ENCODE assay signal across 16 cellular contexts in genomic region chr1:14686701-14687100, GRCh38.
DNase-seq lines count a peak whose midpoint lies in the region; ATAC-seq and TF ChIP-seq lines count a peak whose summit lies in the region.
"Had no signal": no experiment of that assay in that cellular context is flagged by ENCODE, and none has a peak within 500 bp of the region (broad histone marks: within the 10 kb centered on the region; RNA-seq: fewer than 3 reads in every experiment).

No MANE protein-coding gene starts in this region.

- CTCF ChIA-PET in CD8-positive, alpha-beta memory T cell (lab: Charles Lee) = no interaction called here

- no peak overlapping the region for H3K4me3 ChIP-seq in ectodermal cell (ENCODE audit: insufficient read depth, low read depth, low read length)
- H3K4me3 ChIP-seq in mesendoderm (ENCODE audit: low read length) = no peak overlapping the region
- H3K4me3 ChIP-seq in CD8-positive, alpha-beta memory T cell (ENCODE audit: low read length) = no peak overlapping the region
- H3K4me3 ChIP-seq: BLaER1, GM23248, HAP-1 had no signal

- H3K9me3 ChIP-seq in ectodermal cell (ENCODE audit: control insufficient read depth, low read length) = no peaks in the 10 kb centered on the region
- H3K9me3 ChIP-seq in CD8-positive, alpha-beta memory T cell (ENCODE audit: low read length) = no peaks in the 10 kb centered on the region
- H3K9me3 ChIP-seq: HAP-1 had no signal

- peaks cover 0 to 6% (median 2%) of the 10 kb centered on the region in 5 donors for H3K9me3 Mint-ChIP-seq in CD8-positive, alpha-beta memory T cell
- peaks cover 0 to 18% (median 4%) of the 10 kb centered on the region in 9 donors for H3K9me3 Mint-ChIP-seq in naive thymus-derived CD8-positive, alpha-beta T cell
- H3K9me3 Mint-ChIP-seq in type B pancreatic cell = no peaks in the 10 kb centered on the region

- H3K79me1 ChIP-seq in mesendoderm (ENCODE audit: low read length) = peaks cover 23% of the 10 kb centered on the region

- H3K9ac ChIP-seq in mesendoderm (ENCODE audit: low read length) = peak overlapping the region; percentile 39
- H3K9ac ChIP-seq: BLaER1, GM23248 had no signal

- H3K27me3 ChIP-seq in ectodermal cell (ENCODE audit: control insufficient read depth, insufficient read depth, low read length, poor library complexity, severe bottlenecking) (no peaks in the 10 kb centered on the region), mesendoderm (ENCODE audit: insufficient read depth, low read length, poor library complexity) (no peaks in the 10 kb centered on the region)
- no peaks in the 10 kb centered on the region for H3K27me3 ChIP-seq in CD8-positive, alpha-beta memory T cell (ENCODE audit: insufficient read depth, low read length, poor library complexity, severe bottlenecking)
- H3K27me3 ChIP-seq: BLaER1 had no signal

- H3K18ac ChIP-seq in mesendoderm (ENCODE audit: low read length) = peak overlapping the region; percentile 62

- H3K4ac ChIP-seq in mesendoderm (ENCODE audit: low read depth, low read length) = no peak overlapping the region

- H2AK5ac ChIP-seq in mesendoderm (ENCODE audit: low read length) = no peak overlapping the region

- no peak overlapping the region for H3K23ac ChIP-seq in mesendoderm (ENCODE audit: low read length)

- H3K79me2 ChIP-seq in mesendoderm (ENCODE audit: control insufficient read depth, insufficient read depth, low read length) = peaks cover 21% of the 10 kb centered on the region

- H4K5ac ChIP-seq in mesendoderm (ENCODE audit: low read length) = no peak overlapping the region

- H2BK120ac ChIP-seq in mesendoderm (ENCODE audit: low read depth, low read length) = no peak overlapping the region

- WGBS in ectodermal cell, 2 experiments = 31 to 48% methylated on average over 4 of the region's 4 CpGs
- WGBS in mesendoderm (ENCODE audit: extremely low coverage, insufficient coverage, low lambda C conversion rate) = no CpG with 5 or more reads among the region's 4 CpGs

- no peak overlapping the region for H3K4me3 Mint-ChIP-seq in CD8-positive, alpha-beta memory T cell
- H3K4me3 Mint-ChIP-seq in naive thymus-derived CD8-positive, alpha-beta T cell = no peak overlapping the region
- no peak overlapping the region for H3K4me3 Mint-ChIP-seq in type B pancreatic cell
- H3K4me3 Mint-ChIP-seq: IgD-negative memory B cell had no signal

- peak overlapping the region; percentile 21 for H2BK5ac ChIP-seq in mesendoderm (ENCODE audit: low read length)

- POLR2A ChIA-PET in CD8-positive, alpha-beta memory T cell (lab: Charles Lee) = no interaction called here
- POLR2A ChIA-PET in naive thymus-derived CD8-positive, alpha-beta T cell (lab: Charles Lee) = no interaction called here

- H4K8ac ChIP-seq in mesendoderm (ENCODE audit: low read depth, low read length) = no peak overlapping the region

- no peak overlapping the region for H2BK15ac ChIP-seq in mesendoderm (replicated peaks; ENCODE audit: low read depth)

- DNase-seq in ELF-1 (ENCODE audit: low read depth, low spot score) = peak; percentile 74
- peak; percentile 48 for DNase-seq in NCI-H146 (lab: John Stamatoyannopoulos, UW)
- peak; percentile 81 for DNase-seq in mesendoderm
- DNase-seq in CD8-positive, alpha-beta memory T cell = no peak
- DNase-seq in naive thymus-derived CD8-positive, alpha-beta T cell = no peak
- DNase-seq in type B pancreatic cell (ENCODE audit: extremely low spot score, unreplicated experiment) = no peak
- DNase-seq: AML-193, DMS53, GM23248, KG1 had no signal

- no peak overlapping the region for H3K4me2 ChIP-seq in mesendoderm (ENCODE audit: low read length)
- H3K4me2 ChIP-seq: BLaER1 had no signal

- H3K36me3 ChIP-seq in ectodermal cell (ENCODE audit: control insufficient read depth, insufficient read depth, low read length) (no peaks in the 10 kb centered on the region), mesendoderm (ENCODE audit: control insufficient read depth, insufficient read depth, low read length) (no peaks in the 10 kb centered on the region)
- H3K36me3 ChIP-seq in CD8-positive, alpha-beta memory T cell (ENCODE audit: insufficient read depth, low read length) = no peaks in the 10 kb centered on the region
- H3K36me3 ChIP-seq: BLaER1, HAP-1 had no signal

- peak overlapping the region; percentile 52 for H3K27ac ChIP-seq in ectodermal cell (ENCODE audit: insufficient read depth, low read depth, low read length, poor library complexity, severe bottlenecking)
- H3K27ac ChIP-seq in mesendoderm (ENCODE audit: low read depth, low read length) = peak overlapping the region; percentile 60
- H3K27ac ChIP-seq in CD8-positive, alpha-beta memory T cell (ENCODE audit: low read depth, low read length) = no peak overlapping the region
- H3K27ac ChIP-seq: 22Rv1, BLaER1, GM23248 had no signal

- H3K36me3 Mint-ChIP-seq in CD8-positive, alpha-beta memory T cell = peaks cover 0 to 1% (median 0%) of the 10 kb centered on the region in 3 donors
- H3K36me3 Mint-ChIP-seq in naive thymus-derived CD8-positive, alpha-beta T cell = no peaks in the 10 kb centered on the region
- H3K36me3 Mint-ChIP-seq in type B pancreatic cell = no peaks in the 10 kb centered on the region
- H3K36me3 Mint-ChIP-seq: IgD-negative memory B cell had no signal

- peaks cover 7% of the 10 kb centered on the region in 2 donors for H3K27me3 Mint-ChIP-seq in CD8-positive, alpha-beta memory T cell
- H3K27me3 Mint-ChIP-seq in naive thymus-derived CD8-positive, alpha-beta T cell = peaks cover 0 to 28% (median 8%) of the 10 kb centered on the region in 5 donors
- no peaks in the 10 kb centered on the region for H3K27me3 Mint-ChIP-seq in type B pancreatic cell

- no peak for ATAC-seq in naive thymus-derived CD8-positive, alpha-beta T cell
- ATAC-seq in activated CD4-positive, CD25-positive, alpha-beta regulatory T cell treated with anti-CD3 and anti-CD28 coated beads, Interleukin-2, amount 50 U/mL, for 24 hours = no peak

- H3K56ac ChIP-seq in mesendoderm (ENCODE audit: low read length) = peak overlapping the region; percentile 71

- no peak overlapping the region for H3K27ac Mint-ChIP-seq in CD8-positive, alpha-beta memory T cell
- no peak overlapping the region for H3K27ac Mint-ChIP-seq in naive thymus-derived CD8-positive, alpha-beta T cell
- H3K27ac Mint-ChIP-seq in type B pancreatic cell = no peak overlapping the region
- H3K27ac Mint-ChIP-seq: IgD-negative memory B cell had no signal

- no peaks in the 10 kb centered on the region for H3K4me1 Mint-ChIP-seq in CD8-positive, alpha-beta memory T cell
- H3K4me1 Mint-ChIP-seq in naive thymus-derived CD8-positive, alpha-beta T cell = no peaks in the 10 kb centered on the region
- peaks cover 42% of the 10 kb centered on the region for H3K4me1 Mint-ChIP-seq in type B pancreatic cell (ENCODE audit: unreplicated experiment)
- H3K4me1 Mint-ChIP-seq: IgD-negative memory B cell had no signal

- no peak for TF ChIP-seq CTCF in type B pancreatic cell (conservative IDR thresholded peaks at IDR 0.05)

- peaks cover 21% of the 10 kb centered on the region for H3K4me1 ChIP-seq in ectodermal cell (ENCODE audit: control insufficient read depth, insufficient read depth, low read length)
- peaks cover 14% of the 10 kb centered on the region for H3K4me1 ChIP-seq in mesendoderm (ENCODE audit: control insufficient read depth, low read depth, low read length)
- no peaks in the 10 kb centered on the region for H3K4me1 ChIP-seq in CD8-positive, alpha-beta memory T cell (ENCODE audit: insufficient read depth, low read length)
- H3K4me1 ChIP-seq: BLaER1 had no signal

Comparison
In these comparisons a context has a peak if more than half of its experiments do, and no peak if none do; other contexts are left out.
1. DNase-seq: peak in ELF-1 (single experiment), NCI-H146 (single experiment) and mesendoderm (single experiment); none in CD8-positive, alpha-beta memory T cell (0 of 5), naive thymus-derived CD8-positive, alpha-beta T cell (0 of 10) and type B pancreatic cell (single experiment).